ENCODE assay signal across 22 cellular contexts in the genomic region with DNA sequence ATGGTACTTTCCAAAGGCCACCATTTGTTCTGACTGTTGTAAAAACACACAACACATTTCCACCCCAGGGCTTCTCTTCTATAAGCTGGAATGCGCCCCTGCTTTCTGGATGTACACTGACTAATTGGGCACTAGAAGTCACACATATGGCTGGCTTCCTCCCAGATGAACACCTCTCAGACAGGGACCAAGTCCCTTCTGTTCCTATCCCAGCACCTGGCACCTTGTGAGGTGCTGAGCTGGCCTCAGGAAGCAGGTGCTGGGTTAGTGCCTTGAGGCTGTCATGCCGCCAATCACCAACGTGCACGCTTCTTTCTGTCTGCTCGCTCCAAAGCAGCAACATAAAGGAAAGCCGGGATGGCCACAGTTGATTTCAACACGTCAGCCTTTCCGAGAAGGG.
DNase-seq lines count a peak whose midpoint lies in the region; ATAC-seq, FAIRE-seq and TF ChIP-seq lines count a peak whose summit lies in the region.
"Had no signal": no experiment of that assay in that cellular context is flagged by ENCODE, and none has a peak within 500 bp of the region (broad histone marks: within the 10 kb centered on the region; RNA-seq: fewer than 3 reads in every experiment).

No MANE protein-coding gene starts in this region.

- WGBS in small intestine, 3 donors: 81 to 87% (median 84%) methylated on average over 8 of the region's 8 CpGs

- H3K9ac ChIP-seq in OCI-LY3 (ENCODE audit: low read length): no peak overlapping the region
- H3K9ac ChIP-seq: BLaER1, KMS-11 had no signal

- H3K4me1 ChIP-seq in OCI-LY3 (ENCODE audit: low read length): peaks cover 12% of the 10 kb centered on the region
- H3K4me1 ChIP-seq in small intestine (ENCODE audit: control insufficient read depth in 2 of 2, insufficient read depth in 1 of 2, low read depth in 1 of 2, low read length in 1 of 2): no peaks in the 10 kb centered on the region
- H3K4me1 ChIP-seq: BLaER1, Caco-2, Peyer's patch, SJSA1 had no signal

- no peaks in the 10 kb centered on the region for H3K79me2 ChIP-seq in OCI-LY3 (ENCODE audit: low read length)

- H4K20me1 ChIP-seq in OCI-LY3 (ENCODE audit: insufficient read depth, low read length): no peaks in the 10 kb centered on the region
- H4K20me1 ChIP-seq: BLaER1 had no signal

- no peak overlapping the region for H3K4me3 ChIP-seq in OCI-LY3 (ENCODE audit: low read length)
- no peak overlapping the region for H3K4me3 ChIP-seq in small intestine (ENCODE audit: low read depth in 1 of 2, low read length in 2 of 2)
- H3K4me3 ChIP-seq: BLaER1, Peyer's patch, SJSA1 had no signal

- no peak overlapping the region for H2AFZ ChIP-seq in OCI-LY3 (ENCODE audit: low read depth, low read length)

- intact Hi-C loops in Right ventricle myocardium inferior (cut with DNase I): no loop called here
- intact Hi-C loops in cardiac septum (cut with DNase I): no loop called here

- FAIRE-seq in small intestine (lab: Jason Lieb, UNC): no peak
- FAIRE-seq: G401.6, GM19239, H54 had no signal

- DNase-seq in Right ventricle myocardium inferior (ENCODE audit: missing footprints) (peak; percentile 11), cardiac septum (ENCODE audit: low spot score) (no peak), mucosa of gallbladder (ENCODE audit: low spot score) (peak; percentile 8), NCI-H1105 (lab: John Stamatoyannopoulos, UW) (no peak), small intestine (no peak)
- DNase-seq: ACHN; Caco-2; CD4-positive, alpha-beta T cell; DMS 273 treated with DMSO at 0.1 percent for 48 hours; IMR-90; NCI-H1092 treated with DMSO at 0.1 percent for 48 hours; NCI-H187; NCI-H526 treated with DMSO at 0.1 percent for 48 hours; Peyer's patch had no signal

- H3K36me3 ChIP-seq in OCI-LY3 (replicated peaks; ENCODE audit: low read depth, low read length) (no peaks in the 10 kb centered on the region), small intestine (ENCODE audit: control insufficient read depth in 2 of 2, insufficient read depth in 2 of 2, low read length in 2 of 2) (no peaks in the 10 kb centered on the region)
- H3K36me3 ChIP-seq: BLaER1, Peyer's patch, SJSA1 had no signal

- H3K4me2 ChIP-seq in OCI-LY3 (ENCODE audit: low read length): peak overlapping the region; percentile 32; the same call in 1 of the 2 replicates
- H3K4me2 ChIP-seq: BLaER1, KMS-11 had no signal

- ATAC-seq in Right ventricle myocardium inferior (no peak), GM18861 (IDR thresholded peaks at IDR 0.05; ENCODE audit: unreplicated experiment) (no peak)

- TF ChIP-seq CTCF in OCI-LY3 (IDR thresholded peaks at IDR 0.05; ENCODE audit: low read depth, low read length): no peak

- H3K27ac ChIP-seq in OCI-LY3 (ENCODE audit: low read length) (no peak overlapping the region), small intestine (ENCODE audit: low read depth in 1 of 2, low read length in 1 of 2) (no peak overlapping the region)
- H3K27ac ChIP-seq: BLaER1, KMS-11, Peyer's patch, SJSA1 had no signal

- H3K9me3 ChIP-seq in OCI-LY3 (ENCODE audit: insufficient read depth, low read length) (no peaks in the 10 kb centered on the region), small intestine (ENCODE audit: control insufficient read depth, low read depth) (no peaks in the 10 kb centered on the region)
- H3K9me3 ChIP-seq: BLaER1, Peyer's patch, SJSA1 had no signal

- H3K27me3 ChIP-seq in OCI-LY3 (ENCODE audit: low read depth, low read length): 0 out of 2 replicates have a peak, but pooled peaks cover 2% of the 10 kb centered on the region
- H3K27me3 ChIP-seq in small intestine (ENCODE audit: control insufficient read depth in 2 of 2, insufficient read depth in 2 of 2, low read length in 2 of 2): no peaks in the 10 kb centered on the region
- H3K27me3 ChIP-seq: BLaER1, Peyer's patch had no signal

Comparison
In these comparisons a context has a peak if more than half of its experiments do, and no peak if none do; other contexts are left out.
1. DNase-seq: peak in Right ventricle myocardium inferior (single experiment) and mucosa of gallbladder (single experiment); none in cardiac septum (single experiment), NCI-H1105 (single experiment) and small intestine (single experiment).